ENCODE assay signal across 13 cellular contexts in the genomic region with DNA sequence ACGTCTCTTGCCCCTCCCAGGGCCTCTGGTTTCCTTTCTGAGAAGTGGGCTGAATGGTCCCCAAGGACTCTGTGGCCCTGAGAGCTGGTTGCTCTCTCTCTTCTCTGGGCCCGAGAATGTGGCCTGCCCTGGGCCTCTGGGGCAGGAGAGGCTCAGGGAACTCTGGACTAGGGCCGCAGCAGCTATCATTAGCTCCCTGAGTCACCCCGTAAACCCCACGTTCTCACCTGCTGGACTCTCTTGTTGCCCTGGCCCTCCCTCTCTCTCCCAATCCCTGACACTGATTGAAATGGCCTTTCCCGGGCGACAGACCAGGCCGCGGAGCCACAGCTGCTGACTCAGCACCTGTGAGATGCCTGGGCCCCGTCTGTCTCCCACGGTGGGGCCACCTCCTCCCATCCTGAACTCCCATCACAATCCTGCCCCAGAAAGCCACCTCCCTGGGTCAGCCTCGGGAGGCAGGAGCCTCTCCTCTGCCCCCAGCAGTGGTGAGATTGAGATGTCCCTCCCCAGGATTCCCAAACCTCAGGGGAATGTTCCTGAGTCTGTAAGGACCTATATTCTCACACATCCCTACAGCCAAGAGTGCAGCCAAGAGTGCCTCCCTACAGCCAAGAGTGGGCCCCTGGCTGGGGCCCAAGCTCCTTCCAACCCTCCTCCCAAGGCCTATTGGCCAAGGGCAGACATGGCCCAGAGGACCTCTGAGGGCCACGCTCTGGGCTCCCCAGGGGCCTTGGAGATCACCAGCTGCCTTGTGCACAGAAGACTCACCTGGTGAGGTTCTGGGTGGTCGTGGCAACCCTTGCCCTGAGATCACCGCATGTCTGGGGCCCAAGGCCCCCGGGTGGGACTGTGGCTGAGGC. TPM values are rescaled to one million over a fixed set of nuclear protein-coding genes. Genes with fewer than 3 reads are reported as not detected.
DNase-seq lines count a peak whose midpoint lies in the region; ATAC-seq, FAIRE-seq and TF ChIP-seq lines count a peak whose summit lies in the region.
"Had no signal": no experiment of that assay in that cellular context is flagged by ENCODE, and none has a peak within 500 bp of the region (broad histone marks: within the 10 kb centered on the region; RNA-seq: fewer than 3 reads in every experiment).

No MANE protein-coding gene starts in this region.

- FAIRE-seq in frontal cortex (lab: Jason Lieb, UNC) = no peak

- no peak for TF ChIP-seq CTCF in Peyer's patch (IDR thresholded peaks at IDR 0.05)
- no peak for TF ChIP-seq CTCF in mucosa of descending colon (IDR thresholded peaks at IDR 0.05)

- H3K27me3 ChIP-seq in Peyer's patch = no peaks in the 10 kb centered on the region

- TF ChIP-seq POLR2A in Peyer's patch (IDR thresholded peaks at IDR 0.05) = peak; percentile 35 to 47

- H3K9me3 ChIP-seq in Peyer's patch (no peaks in the 10 kb centered on the region), mucosa of descending colon (no peaks in the 10 kb centered on the region)

- H3K4me3 Mint-ChIP-seq in activated naive CD4-positive, alpha-beta T cell treated with anti-CD3 and anti-CD28 coated beads, Interleukin-2, amount 10 ng/mL, durations not matched to agents 7 days and 5 days = no peak overlapping the region
- H3K4me3 Mint-ChIP-seq: stimulated activated naive CD8-positive, alpha-beta T cell treated with anti-CD3 and anti-CD28 coated beads, Interleukin-15, Interleukin-2, amounts not matched to agents 100 ng/mL and 50 ng/mL, for 24 hours had no signal

- peaks cover 0 to 15% (median 7%) of the 10 kb centered on the region in 4 donors for H3K4me1 ChIP-seq in Peyer's patch
- H3K4me1 ChIP-seq in mucosa of descending colon (ENCODE audit: low read depth) = peaks cover 18% of the 10 kb centered on the region

- ATAC-seq in GM21529 (IDR thresholded peaks at IDR 0.05; ENCODE audit: unreplicated experiment) = peak; percentile 7
- peak; percentile 33 for ATAC-seq in mucosa of descending colon

- no peak overlapping the region for H3K27ac Mint-ChIP-seq in activated naive CD4-positive, alpha-beta T cell treated with anti-CD3 and anti-CD28 coated beads, Interleukin-2, amount 10 ng/mL, durations not matched to agents 7 days and 5 days
- H3K27ac Mint-ChIP-seq: stimulated activated naive CD8-positive, alpha-beta T cell treated with anti-CD3 and anti-CD28 coated beads, Interleukin-15, Interleukin-2, amounts not matched to agents 100 ng/mL and 50 ng/mL, for 24 hours had no signal

- H3K27me3 Mint-ChIP-seq in activated naive CD4-positive, alpha-beta T cell treated with anti-CD3 and anti-CD28 coated beads, Interleukin-2, amount 10 ng/mL, durations not matched to agents 7 days and 5 days = peaks cover 5% of the 10 kb centered on the region
- H3K27me3 Mint-ChIP-seq: stimulated activated naive CD8-positive, alpha-beta T cell treated with anti-CD3 and anti-CD28 coated beads, Interleukin-15, Interleukin-2, amounts not matched to agents 100 ng/mL and 50 ng/mL, for 24 hours had no signal

- H3K27ac ChIP-seq in Peyer's patch = peak overlapping the region; percentile 66 to 77 (median 74)
- H3K27ac ChIP-seq: VCaP had no signal

- intact Hi-C loops in mucosa of descending colon (cut with DNase I, micrococcal nuclease) = no loop called here

- peak; percentile 1 for DNase-seq in COLO668 (lab: John Stamatoyannopoulos, UW; ENCODE audit: unreplicated experiment)
- peak; percentile 27 to 71 (median 67) for DNase-seq in Peyer's patch
- DNase-seq in mucosa of descending colon = peak in 1 of 3 donors; percentile 40
- no peak for DNase-seq in NCI-H524 treated with DMSO at 0.1 percent for 48 hours (lab: John Stamatoyannopoulos, UW)
- no peak for DNase-seq in hypothalamus (lab: John Stamatoyannopoulos, UW)
- no peak for DNase-seq in frontal cortex (ENCODE audit: low spot score in 2 of 2)
- DNase-seq in activated naive CD4-positive, alpha-beta T cell treated with anti-CD3 and anti-CD28 coated beads, Interleukin-2, amount 10 ng/mL, durations not matched to agents 7 days and 5 days = no peak
- DNase-seq: cortex of kidney, midbrain, NCI-H1417 had no signal

- H3K9me3 Mint-ChIP-seq in activated naive CD4-positive, alpha-beta T cell treated with anti-CD3 and anti-CD28 coated beads, Interleukin-2, amount 10 ng/mL, durations not matched to agents 7 days and 5 days = no peaks in the 10 kb centered on the region
- H3K9me3 Mint-ChIP-seq: stimulated activated naive CD8-positive, alpha-beta T cell treated with anti-CD3 and anti-CD28 coated beads, Interleukin-15, Interleukin-2, amounts not matched to agents 100 ng/mL and 50 ng/mL, for 24 hours had no signal

- CTCF ChIA-PET in activated naive CD4-positive, alpha-beta T cell treated with anti-CD3 and anti-CD28 coated beads, Interleukin-2, amount 10 ng/mL, durations not matched to agents 7 days and 5 days (lab: Charles Lee) = no interaction called here

- H3K4me1 Mint-ChIP-seq in activated naive CD4-positive, alpha-beta T cell treated with anti-CD3 and anti-CD28 coated beads, Interleukin-2, amount 10 ng/mL, durations not matched to agents 7 days and 5 days = peaks cover 9% of the 10 kb centered on the region

- no peaks in the 10 kb centered on the region for H3K36me3 Mint-ChIP-seq in activated naive CD4-positive, alpha-beta T cell treated with anti-CD3 and anti-CD28 coated beads, Interleukin-2, amount 10 ng/mL, durations not matched to agents 7 days and 5 days

- no peaks in the 10 kb centered on the region for H3K36me3 ChIP-seq in Peyer's patch
- H3K36me3 ChIP-seq in mucosa of descending colon (ENCODE audit: low read depth) = no peaks in the 10 kb centered on the region

- H3K4me3 ChIP-seq in Peyer's patch (peak overlapping the region in 2 of 4 donors; percentile 31 to 39), mucosa of descending colon (no peak overlapping the region)

RNA-seq across cellular contexts. Expression of a gene that starts 0.5 kb away (rescaled TPM):
- total RNA-seq in Peyer's patch = 10 to 100 TPM in 3 of 4 donors, 1 to 10 TPM in 1; 5.0 to 39.1 (median 16.5) TPM
- total RNA-seq in mucosa of descending colon = 10 to 100 TPM in 1 of 3 donors, 1 to 10 TPM in 2; 7.7 to 17.8 (median 8.6) TPM
- total RNA-seq in frontal cortex = 0.82 TPM

RNA-seq across cellular contexts. Expression of a gene that starts 52.1 kb away (rescaled TPM):
- total RNA-seq in Peyer's patch (10 to 100 TPM; 13.2 to 56.8 (median 36.3) TPM), mucosa of descending colon (10 to 100 TPM in 1 of 3 donors, 1 to 10 TPM in 2; 7.4 to 14.5 (median 7.8) TPM), frontal cortex (4.5 TPM)

Comparison
In these comparisons a context has a peak if more than half of its experiments do, and no peak if none do; other contexts are left out.
1. DNase-seq: peak in COLO668 (single experiment) and Peyer's patch (3 of 3); none in NCI-H524 treated with DMSO at 0.1 percent for 48 hours (single experiment), hypothalamus (0 of 51), frontal cortex (0 of 2) and activated naive CD4-positive, alpha-beta T cell treated with anti-CD3 and anti-CD28 coated beads, Interleukin-2, amount 10 ng/mL, durations not matched to agents 7 days and 5 days (single experiment).